19 cellular contexts compared by ENCODE assay signal in genomic region chr2:95009009-95009760, GRCh38. TPM values are rescaled to one million over a fixed set of nuclear protein-coding genes. Genes with fewer than 3 reads are reported as not detected.
DNase-seq lines count a peak whose midpoint lies in the region; ATAC-seq and TF ChIP-seq lines count a peak whose summit lies in the region.
"Had no signal": no experiment of that assay in that cellular context is flagged by ENCODE, and none has a peak within 500 bp of the region (broad histone marks: within the 10 kb centered on the region; RNA-seq: fewer than 3 reads in every experiment).

No MANE protein-coding gene starts in this region.

- no peaks in the 10 kb centered on the region for H3K79me2 ChIP-seq in GM23338 (replicated peaks; ENCODE audit: insufficient read depth)

- WGBS in aorta, 2 donors, result 88 to 94% methylated on average over 6 of the region's 6 CpGs

- TF ChIP-seq CTCF in GM23338 (conservative IDR thresholded peaks at IDR 0.05; ENCODE audit: low read depth in 2 of 2), result no peak
- no peak for TF ChIP-seq CTCF in osteocyte (IDR thresholded peaks at IDR 0.05)

- DNase-seq in GM23338 (ENCODE audit: low spot score) (no peak), left kidney (ENCODE audit: low read depth, low spot score) (peak; percentile 53), renal cortical epithelial cell (ENCODE audit: low read depth) (peak; percentile 69), aorta (peak; percentile 11 to 38), osteocyte (ENCODE audit: extremely low spot score, unreplicated experiment) (no peak), COLO829 (ENCODE audit: low spot score) (no peak), NCI-H345 treated with DMSO at 0.1 percent for 48 hours (lab: John Stamatoyannopoulos, UW; ENCODE audit: unreplicated experiment) (no peak)
- DNase-seq: CD4-positive, alpha-beta memory T cell; COR-L47; DMS153; DMS79 treated with DMSO at 0.1 percent for 48 hours; EL; GM23248; H7; IMR-90 had no signal

- H3K27me3 ChIP-seq in GM23338 (ENCODE audit: insufficient read depth) (no peaks in the 10 kb centered on the region), aorta (ENCODE audit: control insufficient read depth in 1 of 2, insufficient read depth in 2 of 2, low read length in 1 of 2) (no peaks in the 10 kb centered on the region)

- H3F3A ChIP-seq in GM23338 (replicated peaks; ENCODE audit: low read depth), result no peaks in the 10 kb centered on the region

- H3K27ac ChIP-seq in GM23338 (ENCODE audit: low read depth), result no peak overlapping the region
- no peak overlapping the region for H3K27ac ChIP-seq in aorta (ENCODE audit: low read depth in 1 of 2, low read length in 2 of 2)
- H3K27ac ChIP-seq: C4-2B, GM23248 had no signal

- H3K4me1 ChIP-seq in GM23338 (ENCODE audit: insufficient read depth) (no peaks in the 10 kb centered on the region), aorta (ENCODE audit: control insufficient read depth in 1 of 2, insufficient read depth in 2 of 2, low read length in 2 of 2) (no peaks in the 10 kb centered on the region)

- ATAC-seq in GM23338 (no peak), aorta (ENCODE audit: low FRiP score) (no peak)

- H3K36me3 Mint-ChIP-seq in GM23338 (ENCODE audit: low read depth) (no peaks in the 10 kb centered on the region), osteocyte (ENCODE audit: unreplicated experiment) (no peaks in the 10 kb centered on the region)
- H3K36me3 Mint-ChIP-seq: CD4-positive, alpha-beta memory T cell had no signal

- no peak overlapping the region for H3K4me3 Mint-ChIP-seq in GM23338
- no peak overlapping the region for H3K4me3 Mint-ChIP-seq in osteocyte (ENCODE audit: unreplicated experiment)
- H3K4me3 Mint-ChIP-seq: B cell; CD4-positive, alpha-beta memory T cell had no signal

- no peaks in the 10 kb centered on the region for H4K20me1 ChIP-seq in GM23338 (replicated peaks; ENCODE audit: insufficient read depth)

- H3K27ac Mint-ChIP-seq in GM23338 (no peak overlapping the region), osteocyte (ENCODE audit: unreplicated experiment) (no peak overlapping the region)
- H3K27ac Mint-ChIP-seq: B cell had no signal

- no peak overlapping the region for H3K4me2 ChIP-seq in GM23338

- H2AFZ ChIP-seq in GM23338, result peak overlapping the region; percentile 89; the same call in 1 of the 2 replicates
- H2AFZ ChIP-seq: GM23248 had no signal

- no peak overlapping the region for H3K4me3 ChIP-seq in GM23338
- no peak overlapping the region for H3K4me3 ChIP-seq in aorta (ENCODE audit: low read length in 2 of 2)
- H3K4me3 ChIP-seq: GM23248 had no signal

- H3K9me3 Mint-ChIP-seq in GM23338 (no peaks in the 10 kb centered on the region), osteocyte (ENCODE audit: unreplicated experiment) (no peaks in the 10 kb centered on the region)
- H3K9me3 Mint-ChIP-seq: CD4-positive, alpha-beta memory T cell had no signal

- H3K9me3 ChIP-seq in aorta (ENCODE audit: control insufficient read depth, low read length), result no peaks in the 10 kb centered on the region

- no peaks in the 10 kb centered on the region for H3K9me2 ChIP-seq in GM23338 (ENCODE audit: insufficient read depth)

- H3K36me3 ChIP-seq in GM23338 (ENCODE audit: insufficient read depth) (no peaks in the 10 kb centered on the region), aorta (ENCODE audit: control insufficient read depth in 1 of 2, insufficient read depth in 2 of 2, low read length in 1 of 2) (no peaks in the 10 kb centered on the region)

- H3K4me1 Mint-ChIP-seq in GM23338 (peaks cover 37% of the 10 kb centered on the region), osteocyte (ENCODE audit: unreplicated experiment) (peaks cover 3% of the 10 kb centered on the region)
- H3K4me1 Mint-ChIP-seq: B cell had no signal

- H3K27me3 Mint-ChIP-seq in GM23338 (ENCODE audit: insufficient read depth, low read depth, poor library complexity) (peaks cover 9% of the 10 kb centered on the region), osteocyte (ENCODE audit: unreplicated experiment) (peaks cover 9% of the 10 kb centered on the region)

- intact Hi-C loops in aorta (cut with DNase I), result no loop called here

TF ChIP-seq in GM23338, 12 proteins besides CTCF, POLR2A, EP300 and RAD21 (continues in another document):
- TF ChIP-seq, protein P1, sequence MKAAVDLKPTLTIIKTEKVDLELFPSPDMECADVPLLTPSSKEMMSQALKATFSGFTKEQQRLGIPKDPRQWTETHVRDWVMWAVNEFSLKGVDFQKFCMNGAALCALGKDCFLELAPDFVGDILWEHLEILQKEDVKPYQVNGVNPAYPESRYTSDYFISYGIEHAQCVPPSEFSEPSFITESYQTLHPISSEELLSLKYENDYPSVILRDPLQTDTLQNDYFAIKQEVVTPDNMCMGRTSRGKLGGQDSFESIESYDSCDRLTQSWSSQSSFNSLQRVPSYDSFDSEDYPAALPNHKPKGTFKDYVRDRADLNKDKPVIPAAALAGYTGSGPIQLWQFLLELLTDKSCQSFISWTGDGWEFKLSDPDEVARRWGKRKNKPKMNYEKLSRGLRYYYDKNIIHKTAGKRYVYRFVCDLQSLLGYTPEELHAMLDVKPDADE (IDR thresholded peaks at IDR 0.05), result no peak
- no peak for TF ChIP-seq EZH2 (IDR thresholded peaks at IDR 0.05; ENCODE audit: low read depth, unreplicated experiment)
- TF ChIP-seq ZNF462 (CRISPR knock-in tag; IDR thresholded peaks at IDR 0.05), result no peak
- TF ChIP-seq ZNF331 (CRISPR knock-in tag; IDR thresholded peaks at IDR 0.05; ENCODE audit: low read depth), result no peak
- TF ChIP-seq STAT1 (IDR thresholded peaks at IDR 0.05; ENCODE audit: unreplicated experiment), result no peak

RNA-seq across cellular contexts. Expression of gene MAL, which starts 16.3 kb away (rescaled TPM):
- total RNA-seq in GM23338 (2014; rRNA removed; shearing (Covaris generic)), result 0.24 and 2.6 TPM in 2 replicates
- polyA plus RNA-seq in GM23338 (2016; fragmentation: Nextera tagmentation; extraction: Ambion mirVana) (0.31 TPM in 1 of 2 replicates, not detected in the other), aorta (1 to 10 TPM in 1 of 2 donors, under 1 TPM in 1; 0.49 to 2.0 TPM)
- total RNA-seq in renal cortical epithelial cell (255 and 504 TPM in 2 replicates), aorta (1 to 10 TPM; 1.2 to 1.9 TPM), osteocyte (not detected in 2 replicates)
- total RNA-seq: A172, GM23248, HT-29, IMR-90 had no signal
- polyA plus RNA-seq: GM23248, IMR-90 had no signal

Comparison
In these comparisons a context has a peak if more than half of its experiments do, and no peak if none do; other contexts are left out.
1. DNase-seq: peak in left kidney (single experiment), renal cortical epithelial cell (single experiment) and aorta (2 of 2); none in GM23338 (single experiment), osteocyte (single experiment), COLO829 (single experiment) and NCI-H345 treated with DMSO at 0.1 percent for 48 hours (single experiment).
2. RNA of gene MAL, which starts 16.3 kb away (total RNA-seq): 255 to 504 TPM in renal cortical epithelial cell; 1.2 to 1.9 TPM in aorta, 0.24 to 2.6 TPM in GM23338 and not detected in osteocyte; every median in the first group is over 10 times any median in the second.